8 cellular contexts compared by ENCODE assay signal in the genomic region with DNA sequence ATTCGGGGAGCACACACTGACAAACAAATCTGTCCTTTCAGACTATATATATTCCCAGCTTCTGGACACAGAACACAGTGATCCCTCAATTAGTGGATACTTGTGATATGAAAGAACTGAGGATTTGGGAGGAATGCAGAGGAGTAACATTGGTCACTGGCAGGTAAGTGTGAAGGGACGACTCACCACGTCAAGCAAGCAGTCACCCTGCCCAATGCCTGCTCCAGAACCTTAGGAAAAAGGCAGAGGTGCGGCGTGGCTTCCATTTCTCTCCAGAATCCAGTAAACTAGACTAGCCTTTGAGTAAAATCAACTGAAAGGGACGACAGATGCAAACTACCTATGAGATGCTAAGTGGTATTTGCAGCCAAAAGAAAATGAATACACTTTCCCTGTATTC. TPM values are rescaled to one million over a fixed set of nuclear protein-coding genes. Genes with fewer than 3 reads are reported as not detected.
A peak's percentile ranks its signal among the peaks of the same experiment; 100 is the strongest.
DNase-seq lines count a peak whose midpoint lies in the region; ATAC-seq and TF ChIP-seq lines count a peak whose summit lies in the region.

No MANE protein-coding gene starts in this region.

- intact Hi-C loops in stomach (cut with DNase I; ENCODE audit: low total_unique reads), result loop anchor here (5.0 kb wide), 1 partner anchor 185 kb away; no protein-coding TSS in a partner anchor

- peak overlapping the region; percentile 65 for H3K27ac Mint-ChIP-seq in activated T-helper 17 cell treated with anti-CD3 and anti-CD28 coated beads, Interleukin-2, amount 50 U/mL, for 72 hours

- H3K27ac ChIP-seq in SK-N-SH (ENCODE audit: low read depth in 2 of 2, low read length in 1 of 2) (peak overlapping the region in 1 of 2 experiments; percentile 61; a peak in 1 of 4 replicates), stomach (peak overlapping the region in 4 of 5 donors; percentile 14 to 96 (median 88))

- H3K4me1 Mint-ChIP-seq in activated T-helper 17 cell treated with anti-CD3 and anti-CD28 coated beads, Interleukin-2, amount 50 U/mL, for 72 hours, result peaks cover 27% of the 10 kb centered on the region

- POLR2A ChIA-PET in SK-N-SH (lab: Yijun Ruan, JAX), result no interaction called here

- H4K20me1 ChIP-seq in SK-N-SH (ENCODE audit: insufficient read depth), result peaks cover 22% of the 10 kb centered on the region; the same call in 1 of the 2 replicates

- TF ChIP-seq EP300 in SK-N-SH (IDR thresholded peaks at IDR 0.05; ENCODE audit: borderline replicate concordance in 1 of 2, low read depth in 1 of 2, low read length in 1 of 2) (no peak), stomach (IDR thresholded peaks at IDR 0.05) (no peak)

- peak overlapping the region; percentile 96 for H3K4me3 Mint-ChIP-seq in activated T-helper 17 cell treated with anti-CD3 and anti-CD28 coated beads, Interleukin-2, amount 50 U/mL, for 72 hours

- TF ChIP-seq POLR2A in stomach (IDR thresholded peaks at IDR 0.05), result no peak

- no peaks in the 10 kb centered on the region for H3K27me3 ChIP-seq in SK-N-SH (ENCODE audit: insufficient read depth)
- H3K27me3 ChIP-seq in stomach, result no peaks in the 10 kb centered on the region

- no peaks in the 10 kb centered on the region for H3K27me3 Mint-ChIP-seq in activated T-helper 17 cell treated with anti-CD3 and anti-CD28 coated beads, Interleukin-2, amount 50 U/mL, for 72 hours

- H3K9me3 ChIP-seq in SK-N-SH (no peaks in the 10 kb centered on the region), iPS-18c (ENCODE audit: control insufficient read depth, insufficient read depth, low read length) (peaks cover 2% of the 10 kb centered on the region), stomach (no peaks in the 10 kb centered on the region)

- no peaks in the 10 kb centered on the region for H3K9me3 Mint-ChIP-seq in activated T-helper 17 cell treated with anti-CD3 and anti-CD28 coated beads, Interleukin-2, amount 50 U/mL, for 72 hours

- no peaks in the 10 kb centered on the region for H3F3A ChIP-seq in SK-N-SH (replicated peaks; ENCODE audit: insufficient read depth)

- peak overlapping the region; percentile 95 for H3K4me2 ChIP-seq in SK-N-SH

- H3K79me2 ChIP-seq in SK-N-SH (ENCODE audit: insufficient read depth), result peaks cover 54% of the 10 kb centered on the region

- TF ChIP-seq RAD21 in SK-N-SH (IDR thresholded peaks at IDR 0.05; ENCODE audit: low read length), result no peak

- no peaks in the 10 kb centered on the region for H3K9me2 ChIP-seq in SK-N-SH

- no peak; the same call in 2 of the 3 replicates for ATAC-seq in SK-N-SH treated with all-trans-retinoic acid at 6 μM for 48 hours
- ATAC-seq in activated T-helper 17 cell treated with anti-CD3 and anti-CD28 coated beads, Interleukin-2, amount 50 U/mL, for 72 hours (replicated peaks), result no peak

- H3K4me1 ChIP-seq in SK-N-SH (ENCODE audit: control insufficient read depth in 1 of 2, insufficient read depth in 2 of 2, low read depth in 1 of 2, low read length in 1 of 2) (peaks cover 10 to 11% of the 10 kb centered on the region in 2 experiments; a peak in 3 of 4 replicates), stomach (peaks cover 16 to 45% (median 31%) of the 10 kb centered on the region in 4 donors)

- 37% methylated on average over 6 of the region's 6 CpGs for WGBS in SK-N-SH (ENCODE audit: low lambda C conversion rate)
- 19 to 36% (median 31%) methylated on average over 6 of the region's 6 CpGs for WGBS in stomach, 5 donors

- no peak for DNase-seq in SK-N-SH
- no peak for DNase-seq in stomach
- no peak for DNase-seq in NCI-H748 (lab: John Stamatoyannopoulos, UW; ENCODE audit: unreplicated experiment)
- no peak for DNase-seq in SW 1271 (lab: John Stamatoyannopoulos, UW)
- no peak for DNase-seq in NCI-H2227 (lab: John Stamatoyannopoulos, UW; ENCODE audit: unreplicated experiment)

- TF ChIP-seq CTCF in SK-N-SH (IDR thresholded peaks at IDR 0.05) (no peak), stomach (IDR thresholded peaks at IDR 0.05) (no peak)

- CTCF ChIA-PET in SK-N-SH (lab: Yijun Ruan, JAX), result interaction anchor here (2.3 kb wide), 1 partner anchor 10 kb away, joined by 21 read pairs; no protein-coding TSS in a partner anchor

- peak overlapping the region; percentile 79 for H3K9ac ChIP-seq in SK-N-SH

- peaks cover 32% of the 10 kb centered on the region for H3K36me3 Mint-ChIP-seq in activated T-helper 17 cell treated with anti-CD3 and anti-CD28 coated beads, Interleukin-2, amount 50 U/mL, for 72 hours (ENCODE audit: low read depth)

- H3K4me3 ChIP-seq in SK-N-SH (ENCODE audit: low read depth in 2 of 2, low read length in 1 of 2), result peak overlapping the region; percentile 89 to 94
- H3K4me3 ChIP-seq in iPS-18c (ENCODE audit: insufficient read depth, low read depth, low read length), result peak overlapping the region; percentile 93
- peak overlapping the region; percentile 88 to 97 (median 93) for H3K4me3 ChIP-seq in stomach

- peaks cover 5 to 10% of the 10 kb centered on the region in 2 experiments for H3K36me3 ChIP-seq in SK-N-SH (replicated peaks in 1 of 2; ENCODE audit: control insufficient read depth in 1 of 2, insufficient read depth in 2 of 2, low read length in 1 of 2)
- H3K36me3 ChIP-seq in stomach, result peaks cover 9 to 15% (median 10%) of the 10 kb centered on the region in 4 donors

- H2AFZ ChIP-seq in SK-N-SH (ENCODE audit: low read depth), result no peak overlapping the region

TF ChIP-seq in SK-N-SH, 30 proteins besides CTCF, POLR2A, EP300 and RAD21 (continues in another document):
- TF ChIP-seq, protein P1, sequence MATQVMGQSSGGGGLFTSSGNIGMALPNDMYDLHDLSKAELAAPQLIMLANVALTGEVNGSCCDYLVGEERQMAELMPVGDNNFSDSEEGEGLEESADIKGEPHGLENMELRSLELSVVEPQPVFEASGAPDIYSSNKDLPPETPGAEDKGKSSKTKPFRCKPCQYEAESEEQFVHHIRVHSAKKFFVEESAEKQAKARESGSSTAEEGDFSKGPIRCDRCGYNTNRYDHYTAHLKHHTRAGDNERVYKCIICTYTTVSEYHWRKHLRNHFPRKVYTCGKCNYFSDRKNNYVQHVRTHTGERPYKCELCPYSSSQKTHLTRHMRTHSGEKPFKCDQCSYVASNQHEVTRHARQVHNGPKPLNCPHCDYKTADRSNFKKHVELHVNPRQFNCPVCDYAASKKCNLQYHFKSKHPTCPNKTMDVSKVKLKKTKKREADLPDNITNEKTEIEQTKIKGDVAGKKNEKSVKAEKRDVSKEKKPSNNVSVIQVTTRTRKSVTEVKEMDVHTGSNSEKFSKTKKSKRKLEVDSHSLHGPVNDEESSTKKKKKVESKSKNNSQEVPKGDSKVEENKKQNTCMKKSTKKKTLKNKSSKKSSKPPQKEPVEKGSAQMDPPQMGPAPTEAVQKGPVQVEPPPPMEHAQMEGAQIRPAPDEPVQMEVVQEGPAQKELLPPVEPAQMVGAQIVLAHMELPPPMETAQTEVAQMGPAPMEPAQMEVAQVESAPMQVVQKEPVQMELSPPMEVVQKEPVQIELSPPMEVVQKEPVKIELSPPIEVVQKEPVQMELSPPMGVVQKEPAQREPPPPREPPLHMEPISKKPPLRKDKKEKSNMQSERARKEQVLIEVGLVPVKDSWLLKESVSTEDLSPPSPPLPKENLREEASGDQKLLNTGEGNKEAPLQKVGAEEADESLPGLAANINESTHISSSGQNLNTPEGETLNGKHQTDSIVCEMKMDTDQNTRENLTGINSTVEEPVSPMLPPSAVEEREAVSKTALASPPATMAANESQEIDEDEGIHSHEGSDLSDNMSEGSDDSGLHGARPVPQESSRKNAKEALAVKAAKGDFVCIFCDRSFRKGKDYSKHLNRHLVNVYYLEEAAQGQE (IDR thresholded peaks at IDR 0.05; ENCODE audit: low read depth, low read length), result no peak
- TF ChIP-seq FOXJ3 (CRISPR knock-in tag; IDR thresholded peaks at IDR 0.05), result no peak

TF ChIP-seq in SK-N-SH treated with all-trans-retinoic acid at 6 μM for 48 hours, 23 proteins besides CTCF, POLR2A, EP300 and RAD21 (continues in another document):
- TF ChIP-seq ZNF70 (CRISPR knock-in tag; IDR thresholded peaks at IDR 0.05) (no peak), PPARA (CRISPR knock-in tag; IDR thresholded peaks at IDR 0.05; ENCODE audit: borderline replicate concordance) (no peak), ESRRG (CRISPR knock-in tag; IDR thresholded peaks at IDR 0.05) (no peak), ZFP3 (CRISPR knock-in tag; IDR thresholded peaks at IDR 0.05) (no peak), TOX (CRISPR knock-in tag; IDR thresholded peaks at IDR 0.05; ENCODE audit: borderline replicate concordance) (no peak), POU6F1 (CRISPR knock-in tag; IDR thresholded peaks at IDR 0.05; ENCODE audit: borderline replicate concordance, low read depth) (no peak), PATZ1 (CRISPR knock-in tag; IDR thresholded peaks at IDR 0.05; ENCODE audit: borderline replicate concordance) (no peak)

RNA-seq across cellular contexts. Expression of gene CCDC93, which starts 1.1 kb away (rescaled TPM):
- 11.7 and 15.0 TPM in 2 replicates for polyA plus RNA-seq in SK-N-SH (2012; rRNA removed)
- 8.8 and 10.1 TPM in 2 replicates for polyA plus RNA-seq in SK-N-SH (2012; cell fraction: cytosol; rRNA removed)
- 33.5 and 50.3 TPM in 2 replicates for polyA plus RNA-seq in SK-N-SH (2012; cell fraction: nucleus; rRNA removed)
- 10 to 100 TPM; 30.6 to 43.6 TPM for total RNA-seq in activated T-helper 17 cell treated with anti-CD3 and anti-CD28 coated beads, Interleukin-2, amount 50 U/mL, for 72 hours
- 10 to 100 TPM; 15.6 to 63.9 (median 33.3) TPM for total RNA-seq in stomach
- polyA plus RNA-seq in stomach, result 1 to 10 TPM; 3.1 to 4.3 (median 3.8) TPM
